13 cellular contexts compared by ENCODE assay signal in genomic region chr15:88610756-88611231, GRCh38. TPM values are rescaled to one million over a fixed set of nuclear protein-coding genes. Genes with fewer than 3 reads are reported as not detected.
DNase-seq lines count a peak whose midpoint lies in the region; ATAC-seq and TF ChIP-seq lines count a peak whose summit lies in the region.
"Had no signal": no experiment of that assay in that cellular context is flagged by ENCODE, and none has a peak within 500 bp of the region (broad histone marks: within the 10 kb centered on the region; RNA-seq: fewer than 3 reads in every experiment).

No MANE protein-coding gene starts in this region.

- no peak overlapping the region for H3K4me3 ChIP-seq in mesendoderm (ENCODE audit: low read length)
- H3K4me3 ChIP-seq: spleen had no signal

- H3K4me1 ChIP-seq in mesendoderm (ENCODE audit: control insufficient read depth, low read depth, low read length): peaks cover 26% of the 10 kb centered on the region

- H2BK120ac ChIP-seq in mesendoderm (ENCODE audit: low read depth, low read length): no peak overlapping the region

- no peak overlapping the region for H4K5ac ChIP-seq in mesendoderm (ENCODE audit: low read length)

- no peak overlapping the region for H3K23ac ChIP-seq in mesendoderm (ENCODE audit: low read length)

- no peak overlapping the region for H4K8ac ChIP-seq in mesendoderm (ENCODE audit: low read depth, low read length)

- no peak overlapping the region for H3K27ac Mint-ChIP-seq in nephron progenitor cell
- H3K27ac Mint-ChIP-seq: dendritic cell treated with granulocyte-macrophage colony-stimulating factor and Interleukin-4, amounts not matched to agents 40 ng/mL and 50 ng/mL, for 4 days had no signal

- no peak overlapping the region for H3K4me2 ChIP-seq in mesendoderm (ENCODE audit: low read length)

- no peak overlapping the region for H2BK15ac ChIP-seq in mesendoderm (replicated peaks; ENCODE audit: low read depth)

- peaks cover 3% of the 10 kb centered on the region for H3K9me3 Mint-ChIP-seq in nephron progenitor cell
- H3K9me3 Mint-ChIP-seq: dendritic cell treated with granulocyte-macrophage colony-stimulating factor and Interleukin-4, amounts not matched to agents 40 ng/mL and 50 ng/mL, for 4 days had no signal

- peak; percentile 46 for DNase-seq in CD1c-positive myeloid dendritic cell (ENCODE audit: extremely low spot score)
- peak; percentile 73 for DNase-seq in HT1080 (ENCODE audit: low read depth)
- DNase-seq in SKM-1 treated with dmso at 0.1 percent for 144 hours (lab: John Stamatoyannopoulos, UW; ENCODE audit: unreplicated experiment): peak; percentile 71
- peak; percentile 86 for DNase-seq in mesendoderm
- DNase-seq in central memory CD4-positive, alpha-beta T cell: no peak
- no peak for DNase-seq in nephron progenitor cell
- DNase-seq: activated naive CD4-positive, alpha-beta T cell treated with Interleukin-2 at 50 U/mL for 16 hours; NCI-H1092 treated with DMSO at 0.1 percent for 48 hours; spleen had no signal

- H3K36me3 Mint-ChIP-seq in nephron progenitor cell (ENCODE audit: low read depth): no peaks in the 10 kb centered on the region

- H3K79me2 ChIP-seq in mesendoderm (ENCODE audit: control insufficient read depth, insufficient read depth, low read length): no peaks in the 10 kb centered on the region

- H3K18ac ChIP-seq in mesendoderm (ENCODE audit: low read length): no peak overlapping the region

- H3K4me3 Mint-ChIP-seq in nephron progenitor cell: no peak overlapping the region
- H3K4me3 Mint-ChIP-seq: dendritic cell treated with granulocyte-macrophage colony-stimulating factor and Interleukin-4, amounts not matched to agents 40 ng/mL and 50 ng/mL, for 4 days had no signal

- H3K4ac ChIP-seq in mesendoderm (ENCODE audit: low read depth, low read length): peak overlapping the region; percentile 82

- no peaks in the 10 kb centered on the region for H3K36me3 ChIP-seq in mesendoderm (ENCODE audit: control insufficient read depth, insufficient read depth, low read length)
- H3K36me3 ChIP-seq: spleen had no signal

- H3K9ac ChIP-seq in mesendoderm (ENCODE audit: low read length): peak overlapping the region; percentile 7

- H3K27ac ChIP-seq in mesendoderm (ENCODE audit: low read depth, low read length): peak overlapping the region; percentile 68
- H3K27ac ChIP-seq: spleen had no signal

- H2BK5ac ChIP-seq in mesendoderm (ENCODE audit: low read length): peak overlapping the region; percentile 57

- H3K4me1 Mint-ChIP-seq in nephron progenitor cell: peaks cover 31% of the 10 kb centered on the region

- H3K27me3 ChIP-seq in mesendoderm (ENCODE audit: insufficient read depth, low read length, poor library complexity): peaks cover 9% of the 10 kb centered on the region

- TF ChIP-seq CTCF in nephron progenitor cell (IDR thresholded peaks at IDR 0.05): no peak

- no peak overlapping the region for H2AK5ac ChIP-seq in mesendoderm (ENCODE audit: low read length)

- no peaks in the 10 kb centered on the region for H3K79me1 ChIP-seq in mesendoderm (ENCODE audit: low read length)

- WGBS in mesendoderm (ENCODE audit: extremely low coverage, insufficient coverage, low lambda C conversion rate): no CpG with 5 or more reads among the region's 4 CpGs

- peaks cover 85% of the 10 kb centered on the region for H3K27me3 Mint-ChIP-seq in nephron progenitor cell (ENCODE audit: low read depth, poor library complexity)

- ATAC-seq in GM21423 (IDR thresholded peaks at IDR 0.05; ENCODE audit: unreplicated experiment) (no peak), GM19463 (IDR thresholded peaks at IDR 0.05; ENCODE audit: unreplicated experiment) (no peak)
- ATAC-seq: Right ventricle myocardium inferior had no signal

- H3K56ac ChIP-seq in mesendoderm (ENCODE audit: low read length): peak overlapping the region; percentile 69

RNA-seq across cellular contexts. Expression of gene AEN, which starts 10.3 kb away (rescaled TPM):
- total RNA-seq in HT1080 (2014; rRNA removed; shearing (Covaris generic)): 137 and 162 TPM in 2 replicates
- 68.9 and 73.8 TPM in 2 replicates for polyA plus RNA-seq in HT1080 (2015; cell fraction: cytosol; rRNA removed)
- 98.0 and 98.9 TPM in 2 replicates for polyA plus RNA-seq in HT1080 (2015; cell fraction: nucleus; rRNA removed)
- polyA plus RNA-seq in mesendoderm (2013, experiment 1 of 2): 53.8 TPM
- polyA plus RNA-seq in mesendoderm (2013, experiment 2 of 2): 56.0 TPM

RNA-seq across cellular contexts. Expression of gene ISG20, which starts 28.0 kb away (rescaled TPM):
- total RNA-seq in HT1080 (2014; rRNA removed; shearing (Covaris generic)): 39.1 and 48.9 TPM in 2 replicates
- polyA plus RNA-seq in HT1080 (2015; cell fraction: cytosol; rRNA removed): 20.9 and 27.8 TPM in 2 replicates
- polyA plus RNA-seq in HT1080 (2015; cell fraction: nucleus; rRNA removed): 12.1 and 18.8 TPM in 2 replicates
- polyA plus RNA-seq in mesendoderm (2013, experiment 1 of 2): 2.1 TPM
- polyA plus RNA-seq in mesendoderm (2013, experiment 2 of 2): 2.6 TPM

Comparison
In these comparisons a context has a peak if more than half of its experiments do, and no peak if none do; other contexts are left out.
1. DNase-seq: peak in CD1c-positive myeloid dendritic cell (single experiment), HT1080 (single experiment), SKM-1 treated with dmso at 0.1 percent for 144 hours (single experiment) and mesendoderm (single experiment); none in central memory CD4-positive, alpha-beta T cell (single experiment) and nephron progenitor cell (single experiment).